In the genomic region with DNA sequence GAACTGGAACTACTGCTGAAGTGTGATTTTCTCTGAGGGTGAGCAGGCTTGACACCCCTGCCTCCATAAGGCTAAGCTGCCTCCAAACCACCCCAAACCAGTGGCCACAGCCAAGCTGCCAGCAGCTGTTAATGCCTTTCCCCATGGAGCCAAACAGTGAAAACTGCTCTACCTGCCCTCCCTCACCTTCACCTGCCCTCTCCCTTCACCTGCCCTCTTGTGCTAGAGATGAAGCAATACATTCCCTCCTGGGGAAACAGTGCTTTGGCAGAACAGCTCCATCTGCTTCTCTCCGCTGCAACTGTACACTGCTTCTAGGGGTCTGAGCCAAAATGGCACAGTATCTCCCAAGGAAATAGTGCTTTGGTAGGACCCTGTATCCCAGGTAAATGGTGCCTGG, we compare ENCODE assay signal across 24 cellular contexts.
"Had no signal": no experiment of that assay in that cellular context is flagged by ENCODE, and none has a peak within 500 bp of the region (broad histone marks: within the 10 kb centered on the region; RNA-seq: fewer than 3 reads in every experiment).

No MANE protein-coding gene starts in this region.

- H3K4me1 ChIP-seq: colonic mucosa, left lung, spleen, upper lobe of left lung had no signal

- DNase-seq: activated CD4-positive, alpha-beta T cell treated with anti-CD3 and anti-CD28 coated beads, Interleukin-2, amount 10 ng/mL, durations not matched to agents 7 days and 5 days; activated CD8-positive, alpha-beta memory T cell treated with anti-CD3 and anti-CD28 coated beads, Interleukin-2, amount 50 U/mL, for 4 hours; activated CD8-positive, alpha-beta T cell treated with anti-CD3 and anti-CD28 coated beads, Interleukin-2, amount 10 ng/mL, durations not matched to agents 7 days and 5 days; activated naive CD4-positive, alpha-beta T cell treated with anti-CD3 and anti-CD28 coated beads, Interleukin-2, amount 10 ng/mL, durations not matched to agents 7 days and 5 days; activated naive CD8-positive, alpha-beta T cell treated with anti-CD3 and anti-CD28 coated beads, Interleukin-2, amount 50 U/mL, for 24 hours; activated T-cell treated with anti-CD3 and anti-CD28 coated beads, Interleukin-2, amount 50 U/mL, for 4 hours; anterior cingulate cortex; central memory CD4-positive, alpha-beta T cell; colonic mucosa; kidney; left lung; midbrain; occipital lobe; posterior cingulate gyrus; retina; spleen; stimulated activated CD4-positive, alpha-beta T cell treated with anti-CD3 and anti-CD28 coated beads, Interleukin-4, amount 100 ng/mL, for 4 hours; T1000; upper lobe of left lung had no signal

- ATAC-seq: activated CD4-positive, CD25-positive, alpha-beta regulatory T cell treated with anti-CD3 and anti-CD28 coated beads, Interleukin-2, amount 50 U/mL, for 24 hours; activated CD8-positive, alpha-beta T cell treated with anti-CD3 and anti-CD28 coated beads, Interleukin-2, amount 10 ng/mL, durations not matched to agents 7 days and 5 days; activated naive CD8-positive, alpha-beta T cell treated with anti-CD3 and anti-CD28 coated beads, Interleukin-2, amount 50 U/mL, for 24 hours; activated T-cell treated with anti-CD3 and anti-CD28 coated beads, Interleukin-2, amount 50 U/mL, for 4 hours; left lung; stimulated activated memory B cell treated with anti-CD40 and anti-IgM and Interleukin-4, amounts not matched to agents 10 μg/mL and 1 μg/mL and 100 μg/mL, for 72 hours had no signal

- H3K4me3 Mint-ChIP-seq: activated CD4-positive, alpha-beta T cell treated with anti-CD3 and anti-CD28 coated beads, Interleukin-2, amount 10 ng/mL, durations not matched to agents 7 days and 5 days; activated CD8-positive, alpha-beta T cell treated with anti-CD3 and anti-CD28 coated beads, Interleukin-2, amount 10 ng/mL, durations not matched to agents 7 days and 5 days; activated naive CD4-positive, alpha-beta T cell treated with anti-CD3 and anti-CD28 coated beads, Interleukin-2, amount 10 ng/mL, durations not matched to agents 7 days and 5 days; activated naive CD8-positive, alpha-beta T cell treated with anti-CD3 and anti-CD28 coated beads, Interleukin-2, amount 50 U/mL, for 24 hours; activated T-cell treated with anti-CD3 and anti-CD28 coated beads, Interleukin-2, amount 50 U/mL, for 4 hours; brain; nephron; stimulated activated memory B cell treated with anti-CD40 and anti-IgM and Interleukin-4, amounts not matched to agents 10 μg/mL and 1 μg/mL and 100 μg/mL, for 72 hours had no signal

- H3K4me1 Mint-ChIP-seq: activated CD4-positive, alpha-beta T cell treated with anti-CD3 and anti-CD28 coated beads, Interleukin-2, amount 10 ng/mL, durations not matched to agents 7 days and 5 days; activated naive CD4-positive, alpha-beta T cell treated with anti-CD3 and anti-CD28 coated beads, Interleukin-2, amount 10 ng/mL, durations not matched to agents 7 days and 5 days; activated naive CD8-positive, alpha-beta T cell treated with anti-CD3 and anti-CD28 coated beads, Interleukin-2, amount 50 U/mL, for 24 hours; brain; nephron; stimulated activated memory B cell treated with anti-CD40 and anti-IgM and Interleukin-4, amounts not matched to agents 10 μg/mL and 1 μg/mL and 100 μg/mL, for 72 hours had no signal

- H3K27ac Mint-ChIP-seq: activated CD4-positive, alpha-beta T cell treated with anti-CD3 and anti-CD28 coated beads, Interleukin-2, amount 10 ng/mL, durations not matched to agents 7 days and 5 days; activated CD8-positive, alpha-beta T cell treated with anti-CD3 and anti-CD28 coated beads, Interleukin-2, amount 10 ng/mL, durations not matched to agents 7 days and 5 days; activated naive CD4-positive, alpha-beta T cell treated with anti-CD3 and anti-CD28 coated beads, Interleukin-2, amount 10 ng/mL, durations not matched to agents 7 days and 5 days; activated naive CD8-positive, alpha-beta T cell treated with anti-CD3 and anti-CD28 coated beads, Interleukin-2, amount 50 U/mL, for 24 hours; brain; nephron; stimulated activated memory B cell treated with anti-CD40 and anti-IgM and Interleukin-4, amounts not matched to agents 10 μg/mL and 1 μg/mL and 100 μg/mL, for 72 hours had no signal

- H3K27me3 ChIP-seq: colonic mucosa, left lung, spleen, upper lobe of left lung had no signal

- H3K27ac ChIP-seq: colonic mucosa, left lung, spleen, thoracic aorta, upper lobe of left lung had no signal

- H3K9me3 ChIP-seq: colonic mucosa had no signal

- H3K36me3 ChIP-seq: colonic mucosa, left lung, spleen, thoracic aorta, upper lobe of left lung had no signal

- H3K4me3 ChIP-seq: colonic mucosa, left lung, spleen, thoracic aorta, upper lobe of left lung had no signal

- H3K27me3 Mint-ChIP-seq: activated CD4-positive, alpha-beta T cell treated with anti-CD3 and anti-CD28 coated beads, Interleukin-2, amount 10 ng/mL, durations not matched to agents 7 days and 5 days; activated naive CD4-positive, alpha-beta T cell treated with anti-CD3 and anti-CD28 coated beads, Interleukin-2, amount 10 ng/mL, durations not matched to agents 7 days and 5 days; activated naive CD8-positive, alpha-beta T cell treated with anti-CD3 and anti-CD28 coated beads, Interleukin-2, amount 50 U/mL, for 24 hours; stimulated activated memory B cell treated with anti-CD40 and anti-IgM and Interleukin-4, amounts not matched to agents 10 μg/mL and 1 μg/mL and 100 μg/mL, for 72 hours had no signal
